17 cellular contexts compared by ENCODE assay signal in the genomic region with DNA sequence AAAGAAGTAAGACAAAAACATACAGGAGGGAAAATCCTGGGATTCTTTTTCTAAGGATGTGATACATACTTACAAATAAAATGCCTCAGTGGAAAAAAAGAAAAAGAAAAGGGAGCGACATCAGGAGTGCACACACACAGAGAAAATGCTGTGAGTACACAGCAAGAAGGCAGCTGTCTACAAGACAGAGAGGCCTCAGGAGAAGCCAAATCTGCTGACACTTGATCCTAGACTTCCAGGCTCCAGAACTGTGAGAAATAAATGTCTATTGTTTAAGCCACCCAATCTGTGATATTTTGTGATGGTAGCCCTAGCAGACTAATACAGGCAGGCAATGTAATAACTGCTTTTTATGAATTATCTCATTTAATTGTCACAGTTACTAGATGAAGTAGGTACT.
"Had no signal": no experiment of that assay in that cellular context is flagged by ENCODE, and none has a peak within 500 bp of the region (broad histone marks: within the 10 kb centered on the region; RNA-seq: fewer than 3 reads in every experiment).

No MANE protein-coding gene starts in this region.

- H3K27ac Mint-ChIP-seq: activated CD8-positive, alpha-beta T cell treated with anti-CD3 and anti-CD28 coated beads for 36 hours; activated naive CD4-positive, alpha-beta T cell treated with anti-CD3 and anti-CD28 coated beads, Interleukin-2, amount 50 U/mL, for 72 hours; activated naive CD8-positive, alpha-beta T cell treated with anti-CD3 and anti-CD28 coated beads, Interleukin-2, amount 50 U/mL, for 24 hours; T-helper 1 cell treated with Interleukin-12 subunit alpha and Interleukin-12 subunit beta and Interleukin-4 antibody, amounts not matched to agents 30 μg/mL and 1 μg/mL, for 36 hours had no signal

- H3K9me3 Mint-ChIP-seq: activated CD8-positive, alpha-beta T cell treated with anti-CD3 and anti-CD28 coated beads for 36 hours; activated naive CD4-positive, alpha-beta T cell treated with anti-CD3 and anti-CD28 coated beads, Interleukin-2, amount 50 U/mL, for 72 hours; activated naive CD8-positive, alpha-beta T cell treated with anti-CD3 and anti-CD28 coated beads, Interleukin-2, amount 50 U/mL, for 24 hours; central memory CD8-positive, alpha-beta T cell; T-helper 1 cell treated with Interleukin-12 subunit alpha and Interleukin-12 subunit beta and Interleukin-4 antibody, amounts not matched to agents 30 μg/mL and 1 μg/mL, for 36 hours had no signal

- H3K4me3 Mint-ChIP-seq: activated CD8-positive, alpha-beta T cell treated with anti-CD3 and anti-CD28 coated beads for 36 hours; activated naive CD8-positive, alpha-beta T cell treated with anti-CD3 and anti-CD28 coated beads, Interleukin-2, amount 50 U/mL, for 24 hours; central memory CD8-positive, alpha-beta T cell; T-helper 1 cell treated with Interleukin-12 subunit alpha and Interleukin-12 subunit beta and Interleukin-4 antibody, amounts not matched to agents 30 μg/mL and 1 μg/mL, for 36 hours had no signal

- ATAC-seq: activated CD4-positive, CD25-positive, alpha-beta regulatory T cell treated with anti-CD3 and anti-CD28 coated beads, Interleukin-2, amount 50 U/mL, for 24 hours; activated CD8-positive, alpha-beta T cell treated with anti-CD3 and anti-CD28 coated beads for 36 hours; activated naive CD4-positive, alpha-beta T cell treated with anti-CD3 and anti-CD28 coated beads, Interleukin-2, amount 50 U/mL, for 72 hours; activated naive CD8-positive, alpha-beta T cell treated with anti-CD3 and anti-CD28 coated beads, Interleukin-2, amount 50 U/mL, for 24 hours; body of pancreas; HepG2 had no signal

- H3K36me3 Mint-ChIP-seq: activated naive CD4-positive, alpha-beta T cell treated with anti-CD3 and anti-CD28 coated beads, Interleukin-2, amount 50 U/mL, for 72 hours had no signal

- DNase-seq: activated CD4-positive, alpha-beta T cell treated with anti-CD3 and anti-CD28 coated beads for 4 hours; activated CD8-positive, alpha-beta memory T cell treated with anti-CD3 and anti-CD28 coated beads, Interleukin-2, amount 50 U/mL, for 48 hours; activated CD8-positive, alpha-beta T cell treated with anti-CD3 and anti-CD28 coated beads for 36 hours; activated naive CD8-positive, alpha-beta T cell treated with anti-CD3 and anti-CD28 coated beads, Interleukin-2, amount 50 U/mL, for 24 hours; activated T-cell treated with anti-CD3 and anti-CD28 coated beads, Interleukin-2, amount 50 U/mL, for 1 hour; amniotic stem cell; body of pancreas; NCI-H1092; NCI-H1694 treated with DMSO at 0.1 percent for 48 hours; NCI-H2029 treated with DMSO at 0.1 percent for 48 hours; NCI-H526 treated with DMSO at 0.1 percent for 48 hours; SIG-M5 had no signal

- H3K4me1 Mint-ChIP-seq: activated naive CD8-positive, alpha-beta T cell treated with anti-CD3 and anti-CD28 coated beads, Interleukin-2, amount 50 U/mL, for 24 hours; central memory CD8-positive, alpha-beta T cell had no signal
